In the genomic region with DNA sequence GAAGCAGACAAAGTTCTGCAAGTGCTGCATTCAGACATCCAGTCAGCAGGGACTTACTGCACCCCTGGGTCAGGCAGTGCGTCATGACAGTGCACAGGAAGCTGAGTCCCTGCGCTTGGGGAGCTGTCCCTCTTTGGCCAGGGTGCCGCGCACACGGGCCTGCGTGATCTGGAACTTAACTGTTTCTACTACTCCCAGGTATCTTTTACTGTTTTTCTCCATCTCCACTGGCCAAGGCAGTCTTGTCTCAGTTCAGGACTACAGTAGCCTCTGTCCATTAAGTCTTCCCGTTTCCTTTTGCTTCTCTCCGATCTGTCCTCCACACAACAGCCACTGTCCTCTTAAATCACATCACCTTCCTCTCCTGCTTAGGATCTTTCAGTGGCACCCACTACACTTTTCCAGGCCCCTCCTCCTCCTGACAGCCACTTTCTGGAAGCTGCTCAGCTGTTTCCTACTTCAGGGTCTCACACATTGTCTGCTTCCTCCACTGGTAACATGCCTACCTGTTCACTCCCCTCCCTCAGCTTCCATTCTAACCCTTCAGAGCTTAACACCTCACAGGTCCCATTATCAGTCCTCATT, we compare ENCODE assay signal across 1 cellular context.
TF ChIP-seq lines count a peak whose summit lies in the region.

No MANE protein-coding gene starts in this region.

TF ChIP-seq in HepG2, 621 proteins besides CTCF, POLR2A, EP300 and RAD21 (continued from another document and continues in another):
- TF ChIP-seq, protein P1, sequence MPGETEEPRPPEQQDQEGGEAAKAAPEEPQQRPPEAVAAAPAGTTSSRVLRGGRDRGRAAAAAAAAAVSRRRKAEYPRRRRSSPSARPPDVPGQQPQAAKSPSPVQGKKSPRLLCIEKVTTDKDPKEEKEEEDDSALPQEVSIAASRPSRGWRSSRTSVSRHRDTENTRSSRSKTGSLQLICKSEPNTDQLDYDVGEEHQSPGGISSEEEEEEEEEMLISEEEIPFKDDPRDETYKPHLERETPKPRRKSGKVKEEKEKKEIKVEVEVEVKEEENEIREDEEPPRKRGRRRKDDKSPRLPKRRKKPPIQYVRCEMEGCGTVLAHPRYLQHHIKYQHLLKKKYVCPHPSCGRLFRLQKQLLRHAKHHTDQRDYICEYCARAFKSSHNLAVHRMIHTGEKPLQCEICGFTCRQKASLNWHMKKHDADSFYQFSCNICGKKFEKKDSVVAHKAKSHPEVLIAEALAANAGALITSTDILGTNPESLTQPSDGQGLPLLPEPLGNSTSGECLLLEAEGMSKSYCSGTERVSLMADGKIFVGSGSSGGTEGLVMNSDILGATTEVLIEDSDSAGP (CRISPR knock-in tag; IDR thresholded peaks at IDR 0.05; ENCODE audit: borderline replicate concordance): peak; percentile 27; the same call in 1 of the 2 replicates
- TF ChIP-seq, protein P2, sequence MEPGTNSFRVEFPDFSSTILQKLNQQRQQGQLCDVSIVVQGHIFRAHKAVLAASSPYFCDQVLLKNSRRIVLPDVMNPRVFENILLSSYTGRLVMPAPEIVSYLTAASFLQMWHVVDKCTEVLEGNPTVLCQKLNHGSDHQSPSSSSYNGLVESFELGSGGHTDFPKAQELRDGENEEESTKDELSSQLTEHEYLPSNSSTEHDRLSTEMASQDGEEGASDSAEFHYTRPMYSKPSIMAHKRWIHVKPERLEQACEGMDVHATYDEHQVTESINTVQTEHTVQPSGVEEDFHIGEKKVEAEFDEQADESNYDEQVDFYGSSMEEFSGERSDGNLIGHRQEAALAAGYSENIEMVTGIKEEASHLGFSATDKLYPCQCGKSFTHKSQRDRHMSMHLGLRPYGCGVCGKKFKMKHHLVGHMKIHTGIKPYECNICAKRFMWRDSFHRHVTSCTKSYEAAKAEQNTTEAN (CRISPR knock-in tag; conservative IDR thresholded peaks at IDR 0.05): no peak; the same call in 1 of the 2 replicates
- TF ChIP-seq, protein P3, sequence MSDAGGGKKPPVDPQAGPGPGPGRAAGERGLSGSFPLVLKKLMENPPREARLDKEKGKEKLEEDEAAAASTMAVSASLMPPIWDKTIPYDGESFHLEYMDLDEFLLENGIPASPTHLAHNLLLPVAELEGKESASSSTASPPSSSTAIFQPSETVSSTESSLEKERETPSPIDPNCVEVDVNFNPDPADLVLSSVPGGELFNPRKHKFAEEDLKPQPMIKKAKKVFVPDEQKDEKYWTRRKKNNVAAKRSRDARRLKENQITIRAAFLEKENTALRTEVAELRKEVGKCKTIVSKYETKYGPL (CRISPR knock-in tag; IDR thresholded peaks at IDR 0.05): no peak
- TF ChIP-seq, protein P4, sequence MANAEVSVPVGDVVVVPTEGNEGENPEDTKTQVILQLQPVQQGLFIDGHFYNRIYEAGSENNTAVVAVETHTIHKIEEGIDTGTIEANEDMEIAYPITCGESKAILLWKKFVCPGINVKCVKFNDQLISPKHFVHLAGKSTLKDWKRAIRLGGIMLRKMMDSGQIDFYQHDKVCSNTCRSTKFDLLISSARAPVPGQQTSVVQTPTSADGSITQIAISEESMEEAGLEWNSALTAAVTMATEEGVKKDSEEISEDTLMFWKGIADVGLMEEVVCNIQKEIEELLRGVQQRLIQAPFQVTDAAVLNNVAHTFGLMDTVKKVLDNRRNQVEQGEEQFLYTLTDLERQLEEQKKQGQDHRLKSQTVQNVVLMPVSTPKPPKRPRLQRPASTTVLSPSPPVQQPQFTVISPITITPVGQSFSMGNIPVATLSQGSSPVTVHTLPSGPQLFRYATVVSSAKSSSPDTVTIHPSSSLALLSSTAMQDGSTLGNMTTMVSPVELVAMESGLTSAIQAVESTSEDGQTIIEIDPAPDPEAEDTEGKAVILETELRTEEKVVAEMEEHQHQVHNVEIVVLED (CRISPR knock-in tag; IDR thresholded peaks at IDR 0.05; ENCODE audit: borderline replicate concordance): no peak
- TF ChIP-seq, protein P5, sequence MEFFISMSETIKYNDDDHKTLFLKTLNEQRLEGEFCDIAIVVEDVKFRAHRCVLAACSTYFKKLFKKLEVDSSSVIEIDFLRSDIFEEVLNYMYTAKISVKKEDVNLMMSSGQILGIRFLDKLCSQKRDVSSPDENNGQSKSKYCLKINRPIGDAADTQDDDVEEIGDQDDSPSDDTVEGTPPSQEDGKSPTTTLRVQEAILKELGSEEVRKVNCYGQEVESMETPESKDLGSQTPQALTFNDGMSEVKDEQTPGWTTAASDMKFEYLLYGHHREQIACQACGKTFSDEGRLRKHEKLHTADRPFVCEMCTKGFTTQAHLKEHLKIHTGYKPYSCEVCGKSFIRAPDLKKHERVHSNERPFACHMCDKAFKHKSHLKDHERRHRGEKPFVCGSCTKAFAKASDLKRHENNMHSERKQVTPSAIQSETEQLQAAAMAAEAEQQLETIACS (CRISPR knock-in tag; IDR thresholded peaks at IDR 0.05): no peak
- TF ChIP-seq SRSF1 (optimal IDR thresholded peaks at IDR 0.05; ENCODE audit: low read depth, low read length) (peak; percentile 57), ZC3H13 (CRISPR knock-in tag; IDR thresholded peaks at IDR 0.05) (peak; percentile 82; the same call in 1 of the 2 replicates), HOXA7 (CRISPR knock-in tag; IDR thresholded peaks at IDR 0.05) (no peak), ZNF101 (CRISPR knock-in tag; IDR thresholded peaks at IDR 0.05; ENCODE audit: borderline replicate concordance, low read depth) (no peak), ZMAT3 (CRISPR knock-in tag; conservative IDR thresholded peaks at IDR 0.05) (no peak), KAT8 (CRISPR knock-in tag; IDR thresholded peaks at IDR 0.05) (peak; percentile 32; the same call in 1 of the 2 replicates), HNF4A (CRISPR knock-in tag; IDR thresholded peaks at IDR 0.05) (no peak), HES4 (CRISPR knock-in tag; IDR thresholded peaks at IDR 0.05; ENCODE audit: borderline replicate concordance) (no peak), ZNF558 (CRISPR knock-in tag; IDR thresholded peaks at IDR 0.05; ENCODE audit: borderline replicate concordance) (no peak), ATF7 (IDR thresholded peaks at IDR 0.05) (no peak), ATF7 (CRISPR knock-in tag; IDR thresholded peaks at IDR 0.05) (no peak), MIXL1 (CRISPR knock-in tag; IDR thresholded peaks at IDR 0.05) (peak; percentile 45; the same call in 1 of the 2 replicates), SALL1 (CRISPR knock-in tag; IDR thresholded peaks at IDR 0.05) (0 out of 2 replicates have a peak, but pooled peaks have one; percentile 24), RBFOX2 (IDR thresholded peaks at IDR 0.05; ENCODE audit: low read depth, low read length) (peak; percentile 74), ZNF17 (CRISPR knock-in tag; IDR thresholded peaks at IDR 0.05) (no peak), ZEB1 (IDR thresholded peaks at IDR 0.05; ENCODE audit: insufficient replicate concordance, low read depth) (peak; percentile 48), GABPA (IDR thresholded peaks at IDR 0.05; ENCODE audit: low read depth, low read length) (no peak), GABPA (CRISPR knock-in tag; IDR thresholded peaks at IDR 0.05; ENCODE audit: low read depth) (no peak), PHF5A (CRISPR knock-in tag; IDR thresholded peaks at IDR 0.05; ENCODE audit: low read depth, unreplicated experiment) (no peak), ZNF34 (CRISPR knock-in tag; IDR thresholded peaks at IDR 0.05; ENCODE audit: borderline replicate concordance) (0 out of 2 replicates have a peak, but pooled peaks have one; percentile 46), JARID2 (CRISPR knock-in tag; IDR thresholded peaks at IDR 0.05; ENCODE audit: insufficient replicate concordance) (no peak), FLYWCH1 (CRISPR knock-in tag; IDR thresholded peaks at IDR 0.05) (no peak; the same call in 1 of the 2 replicates), KLF15 (CRISPR knock-in tag; IDR thresholded peaks at IDR 0.05; ENCODE audit: borderline replicate concordance) (no peak), POLR2AphosphoS2 (IDR thresholded peaks at IDR 0.05; ENCODE audit: low read depth, low read length) (no peak), SNAI1 (CRISPR knock-in tag; IDR thresholded peaks at IDR 0.05; ENCODE audit: borderline replicate concordance) (no peak)
- TF ChIP-seq, protein P6, sequence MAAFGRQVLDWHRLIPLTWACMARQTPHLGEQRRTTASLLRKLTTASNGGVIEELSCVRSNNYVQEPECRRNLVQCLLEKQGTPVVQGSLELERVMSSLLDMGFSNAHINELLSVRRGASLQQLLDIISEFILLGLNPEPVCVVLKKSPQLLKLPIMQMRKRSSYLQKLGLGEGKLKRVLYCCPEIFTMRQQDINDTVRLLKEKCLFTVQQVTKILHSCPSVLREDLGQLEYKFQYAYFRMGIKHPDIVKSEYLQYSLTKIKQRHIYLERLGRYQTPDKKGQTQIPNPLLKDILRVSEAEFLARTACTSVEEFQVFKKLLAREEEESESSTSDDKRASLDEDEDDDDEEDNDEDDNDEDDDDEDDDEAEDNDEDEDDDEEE (CRISPR knock-in tag; IDR thresholded peaks at IDR 0.05): no peak
- TF ChIP-seq, protein P7, sequence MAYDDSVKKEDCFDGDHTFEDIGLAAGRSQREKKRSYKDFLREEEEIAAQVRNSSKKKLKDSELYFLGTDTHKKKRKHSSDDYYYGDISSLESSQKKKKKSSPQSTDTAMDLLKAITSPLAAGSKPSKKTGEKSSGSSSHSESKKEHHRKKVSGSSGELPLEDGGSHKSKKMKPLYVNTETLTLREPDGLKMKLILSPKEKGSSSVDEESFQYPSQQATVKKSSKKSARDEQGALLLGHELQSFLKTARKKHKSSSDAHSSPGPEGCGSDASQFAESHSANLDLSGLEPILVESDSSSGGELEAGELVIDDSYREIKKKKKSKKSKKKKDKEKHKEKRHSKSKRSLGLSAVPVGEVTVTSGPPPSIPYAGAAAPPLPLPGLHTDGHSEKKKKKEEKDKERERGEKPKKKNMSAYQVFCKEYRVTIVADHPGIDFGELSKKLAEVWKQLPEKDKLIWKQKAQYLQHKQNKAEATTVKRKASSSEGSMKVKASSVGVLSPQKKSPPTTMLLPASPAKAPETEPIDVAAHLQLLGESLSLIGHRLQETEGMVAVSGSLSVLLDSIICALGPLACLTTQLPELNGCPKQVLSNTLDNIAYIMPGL (CRISPR knock-in tag; IDR thresholded peaks at IDR 0.05; ENCODE audit: borderline replicate concordance in 1 of 2, low read depth in 1 of 2): peak; percentile 23 to 26; a peak in 2 of 4 replicates
- TF ChIP-seq, protein P8, sequence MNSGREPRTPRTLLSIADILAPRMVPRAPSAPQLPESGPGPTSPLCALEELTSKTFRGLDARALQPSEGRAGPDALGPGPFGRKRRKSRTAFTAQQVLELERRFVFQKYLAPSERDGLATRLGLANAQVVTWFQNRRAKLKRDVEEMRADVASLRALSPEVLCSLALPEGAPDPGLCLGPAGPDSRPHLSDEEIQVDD (CRISPR knock-in tag; IDR thresholded peaks at IDR 0.05; ENCODE audit: borderline replicate concordance): no peak; the same call in 1 of the 2 replicates
- TF ChIP-seq, protein P9, sequence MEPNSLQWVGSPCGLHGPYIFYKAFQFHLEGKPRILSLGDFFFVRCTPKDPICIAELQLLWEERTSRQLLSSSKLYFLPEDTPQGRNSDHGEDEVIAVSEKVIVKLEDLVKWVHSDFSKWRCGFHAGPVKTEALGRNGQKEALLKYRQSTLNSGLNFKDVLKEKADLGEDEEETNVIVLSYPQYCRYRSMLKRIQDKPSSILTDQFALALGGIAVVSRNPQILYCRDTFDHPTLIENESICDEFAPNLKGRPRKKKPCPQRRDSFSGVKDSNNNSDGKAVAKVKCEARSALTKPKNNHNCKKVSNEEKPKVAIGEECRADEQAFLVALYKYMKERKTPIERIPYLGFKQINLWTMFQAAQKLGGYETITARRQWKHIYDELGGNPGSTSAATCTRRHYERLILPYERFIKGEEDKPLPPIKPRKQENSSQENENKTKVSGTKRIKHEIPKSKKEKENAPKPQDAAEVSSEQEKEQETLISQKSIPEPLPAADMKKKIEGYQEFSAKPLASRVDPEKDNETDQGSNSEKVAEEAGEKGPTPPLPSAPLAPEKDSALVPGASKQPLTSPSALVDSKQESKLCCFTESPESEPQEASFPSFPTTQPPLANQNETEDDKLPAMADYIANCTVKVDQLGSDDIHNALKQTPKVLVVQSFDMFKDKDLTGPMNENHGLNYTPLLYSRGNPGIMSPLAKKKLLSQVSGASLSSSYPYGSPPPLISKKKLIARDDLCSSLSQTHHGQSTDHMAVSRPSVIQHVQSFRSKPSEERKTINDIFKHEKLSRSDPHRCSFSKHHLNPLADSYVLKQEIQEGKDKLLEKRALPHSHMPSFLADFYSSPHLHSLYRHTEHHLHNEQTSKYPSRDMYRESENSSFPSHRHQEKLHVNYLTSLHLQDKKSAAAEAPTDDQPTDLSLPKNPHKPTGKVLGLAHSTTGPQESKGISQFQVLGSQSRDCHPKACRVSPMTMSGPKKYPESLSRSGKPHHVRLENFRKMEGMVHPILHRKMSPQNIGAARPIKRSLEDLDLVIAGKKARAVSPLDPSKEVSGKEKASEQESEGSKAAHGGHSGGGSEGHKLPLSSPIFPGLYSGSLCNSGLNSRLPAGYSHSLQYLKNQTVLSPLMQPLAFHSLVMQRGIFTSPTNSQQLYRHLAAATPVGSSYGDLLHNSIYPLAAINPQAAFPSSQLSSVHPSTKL (CRISPR knock-in tag; IDR thresholded peaks at IDR 0.05): no peak
- TF ChIP-seq, protein P10, sequence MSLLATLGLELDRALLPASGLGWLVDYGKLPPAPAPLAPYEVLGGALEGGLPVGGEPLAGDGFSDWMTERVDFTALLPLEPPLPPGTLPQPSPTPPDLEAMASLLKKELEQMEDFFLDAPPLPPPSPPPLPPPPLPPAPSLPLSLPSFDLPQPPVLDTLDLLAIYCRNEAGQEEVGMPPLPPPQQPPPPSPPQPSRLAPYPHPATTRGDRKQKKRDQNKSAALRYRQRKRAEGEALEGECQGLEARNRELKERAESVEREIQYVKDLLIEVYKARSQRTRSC (CRISPR knock-in tag; IDR thresholded peaks at IDR 0.05; ENCODE audit: low read depth): 0 out of 2 replicates have a peak, but pooled peaks have one; percentile 46
- TF ChIP-seq, protein P11, sequence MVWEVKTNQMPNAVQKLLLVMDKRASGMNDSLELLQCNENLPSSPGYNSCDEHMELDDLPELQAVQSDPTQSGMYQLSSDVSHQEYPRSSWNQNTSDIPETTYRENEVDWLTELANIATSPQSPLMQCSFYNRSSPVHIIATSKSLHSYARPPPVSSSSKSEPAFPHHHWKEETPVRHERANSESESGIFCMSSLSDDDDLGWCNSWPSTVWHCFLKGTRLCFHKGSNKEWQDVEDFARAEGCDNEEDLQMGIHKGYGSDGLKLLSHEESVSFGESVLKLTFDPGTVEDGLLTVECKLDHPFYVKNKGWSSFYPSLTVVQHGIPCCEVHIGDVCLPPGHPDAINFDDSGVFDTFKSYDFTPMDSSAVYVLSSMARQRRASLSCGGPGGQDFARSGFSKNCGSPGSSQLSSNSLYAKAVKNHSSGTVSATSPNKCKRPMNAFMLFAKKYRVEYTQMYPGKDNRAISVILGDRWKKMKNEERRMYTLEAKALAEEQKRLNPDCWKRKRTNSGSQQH (CRISPR knock-in tag; IDR thresholded peaks at IDR 0.05; ENCODE audit: low read depth): no peak
- TF ChIP-seq, protein P12, sequence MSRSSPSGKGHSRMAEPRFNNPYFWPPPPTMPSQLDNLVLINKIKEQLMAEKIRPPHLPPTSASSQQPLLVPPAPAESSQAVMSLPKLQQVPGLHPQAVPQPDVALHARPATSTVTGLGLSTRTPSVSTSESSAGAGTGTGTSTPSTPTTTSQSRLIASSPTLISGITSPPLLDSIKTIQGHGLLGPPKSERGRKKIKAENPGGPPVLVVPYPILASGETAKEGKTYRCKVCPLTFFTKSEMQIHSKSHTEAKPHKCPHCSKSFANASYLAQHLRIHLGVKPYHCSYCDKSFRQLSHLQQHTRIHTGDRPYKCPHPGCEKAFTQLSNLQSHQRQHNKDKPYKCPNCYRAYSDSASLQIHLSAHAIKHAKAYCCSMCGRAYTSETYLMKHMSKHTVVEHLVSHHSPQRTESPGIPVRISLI (CRISPR knock-in tag; IDR thresholded peaks at IDR 0.05; ENCODE audit: borderline replicate concordance): peak; percentile 42; the same call in 1 of the 2 replicates
